Comparison of ENCODE assay signal across 2 cellular contexts in the genomic region with DNA sequence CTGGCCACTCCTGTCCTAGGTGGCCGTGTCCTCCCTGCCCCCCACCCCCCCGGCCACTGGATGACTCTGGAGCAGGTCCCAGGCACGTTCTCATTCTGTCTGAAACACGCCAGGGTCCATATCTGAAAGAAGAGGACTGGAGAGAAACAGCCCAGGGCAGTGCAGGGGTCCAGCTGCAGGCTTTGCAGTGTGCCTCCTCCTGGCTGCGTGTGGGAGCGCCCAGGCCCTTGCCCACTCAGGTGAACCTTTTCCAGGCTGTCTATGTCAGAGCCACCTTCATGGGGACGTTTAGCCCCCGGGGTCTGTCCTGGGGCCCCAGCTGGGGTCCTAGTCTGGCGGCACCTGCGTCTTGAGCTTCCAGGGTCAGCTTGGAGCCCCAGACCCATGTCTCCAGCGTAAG.
TF ChIP-seq lines count a peak whose summit lies in the region.

No MANE protein-coding gene starts in this region.

TF ChIP-seq in SK-N-SH treated with all-trans-retinoic acid at 6 μM for 48 hours, 23 proteins besides CTCF, POLR2A, EP300 and RAD21 (continued from another document):
- TF ChIP-seq, protein P1, sequence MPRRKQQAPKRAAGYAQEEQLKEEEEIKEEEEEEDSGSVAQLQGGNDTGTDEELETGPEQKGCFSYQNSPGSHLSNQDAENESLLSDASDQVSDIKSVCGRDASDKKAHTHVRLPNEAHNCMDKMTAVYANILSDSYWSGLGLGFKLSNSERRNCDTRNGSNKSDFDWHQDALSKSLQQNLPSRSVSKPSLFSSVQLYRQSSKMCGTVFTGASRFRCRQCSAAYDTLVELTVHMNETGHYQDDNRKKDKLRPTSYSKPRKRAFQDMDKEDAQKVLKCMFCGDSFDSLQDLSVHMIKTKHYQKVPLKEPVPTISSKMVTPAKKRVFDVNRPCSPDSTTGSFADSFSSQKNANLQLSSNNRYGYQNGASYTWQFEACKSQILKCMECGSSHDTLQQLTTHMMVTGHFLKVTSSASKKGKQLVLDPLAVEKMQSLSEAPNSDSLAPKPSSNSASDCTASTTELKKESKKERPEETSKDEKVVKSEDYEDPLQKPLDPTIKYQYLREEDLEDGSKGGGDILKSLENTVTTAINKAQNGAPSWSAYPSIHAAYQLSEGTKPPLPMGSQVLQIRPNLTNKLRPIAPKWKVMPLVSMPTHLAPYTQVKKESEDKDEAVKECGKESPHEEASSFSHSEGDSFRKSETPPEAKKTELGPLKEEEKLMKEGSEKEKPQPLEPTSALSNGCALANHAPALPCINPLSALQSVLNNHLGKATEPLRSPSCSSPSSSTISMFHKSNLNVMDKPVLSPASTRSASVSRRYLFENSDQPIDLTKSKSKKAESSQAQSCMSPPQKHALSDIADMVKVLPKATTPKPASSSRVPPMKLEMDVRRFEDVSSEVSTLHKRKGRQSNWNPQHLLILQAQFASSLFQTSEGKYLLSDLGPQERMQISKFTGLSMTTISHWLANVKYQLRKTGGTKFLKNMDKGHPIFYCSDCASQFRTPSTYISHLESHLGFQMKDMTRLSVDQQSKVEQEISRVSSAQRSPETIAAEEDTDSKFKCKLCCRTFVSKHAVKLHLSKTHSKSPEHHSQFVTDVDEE (CRISPR knock-in tag; IDR thresholded peaks at IDR 0.05) = no peak
TF ChIP-seq in SK-N-SH treated with all-trans-retinoic acid at 6 μM for 48 hours: peak in this region for 0.

TF ChIP-seq in SK-N-SH, 30 proteins besides CTCF, POLR2A, EP300 and RAD21 (continued from another document):
- TF ChIP-seq, protein P2, sequence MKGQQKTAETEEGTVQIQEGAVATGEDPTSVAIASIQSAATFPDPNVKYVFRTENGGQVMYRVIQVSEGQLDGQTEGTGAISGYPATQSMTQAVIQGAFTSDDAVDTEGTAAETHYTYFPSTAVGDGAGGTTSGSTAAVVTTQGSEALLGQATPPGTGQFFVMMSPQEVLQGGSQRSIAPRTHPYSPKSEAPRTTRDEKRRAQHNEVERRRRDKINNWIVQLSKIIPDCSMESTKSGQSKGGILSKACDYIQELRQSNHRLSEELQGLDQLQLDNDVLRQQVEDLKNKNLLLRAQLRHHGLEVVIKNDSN (IDR thresholded peaks at IDR 0.05; ENCODE audit: borderline replicate concordance, low read depth) = no peak
- TF ChIP-seq EZH2phosphoT487 (IDR thresholded peaks at IDR 0.05; ENCODE audit: borderline replicate concordance, low read depth) = no peak
- TF ChIP-seq GATA2 (CRISPR knock-in tag; IDR thresholded peaks at IDR 0.05) = no peak
TF ChIP-seq in SK-N-SH: peak in this region for 0.
